22 cellular contexts compared by ENCODE assay signal in the genomic region with DNA sequence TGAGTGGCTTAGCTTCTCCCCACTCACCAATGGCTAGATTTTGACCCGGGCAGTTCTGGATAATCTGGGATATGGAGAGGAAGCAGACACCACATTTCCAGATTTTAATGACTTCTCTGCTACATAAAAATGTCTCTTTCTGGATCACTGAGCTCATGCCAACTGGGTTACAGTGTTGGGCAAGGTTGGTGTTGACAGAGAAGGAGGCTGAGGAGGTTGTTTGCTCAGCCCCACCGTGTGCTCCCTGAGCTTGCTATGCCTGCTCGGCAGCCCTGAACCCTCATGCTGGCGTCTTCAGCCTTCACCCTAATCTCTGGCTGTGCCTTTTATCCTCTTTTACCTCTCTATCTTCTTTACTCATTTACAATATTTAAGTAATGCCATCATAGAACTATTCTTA. TPM values are rescaled to one million over a fixed set of nuclear protein-coding genes. Genes with fewer than 3 reads are reported as not detected.
DNase-seq lines count a peak whose midpoint lies in the region; ATAC-seq, FAIRE-seq and TF ChIP-seq lines count a peak whose summit lies in the region.
"Had no signal": no experiment of that assay in that cellular context is flagged by ENCODE, and none has a peak within 500 bp of the region (broad histone marks: within the 10 kb centered on the region; RNA-seq: fewer than 3 reads in every experiment).

No MANE protein-coding gene starts in this region.

- H3K36me3 Mint-ChIP-seq in activated naive CD4-positive, alpha-beta T cell treated with anti-CD3 and anti-CD28 coated beads for 36 hours (ENCODE audit: low read depth): no peaks in the 10 kb centered on the region
- H3K36me3 Mint-ChIP-seq: activated naive CD8-positive, alpha-beta T cell treated with anti-CD3 and anti-CD28 coated beads, Interleukin-2, amount 10 ng/mL, durations not matched to agents 7 days and 5 days; brain; T-cell had no signal

- in situ Hi-C loops in mammary epithelial cell (cut with MboI; ENCODE audit: low sequenced_read_pairs in 2 of 2) (no loop called here), G401 (cut with HindIII; ENCODE audit: low sequenced_read_pairs) (no loop called here)

- TF ChIP-seq POLR2A in breast epithelium (IDR thresholded peaks at IDR 0.05): no peak
- TF ChIP-seq POLR2A in thyroid gland (IDR thresholded peaks at IDR 0.05): peak in 1 of 2 donors; percentile 26

- peaks cover 23% of the 10 kb centered on the region for H3K4me1 ChIP-seq in mammary epithelial cell (ENCODE audit: insufficient read depth, low read length)
- no peaks in the 10 kb centered on the region for H3K4me1 ChIP-seq in breast epithelium
- H3K4me1 ChIP-seq in endocrine pancreas (ENCODE audit: control insufficient read depth, insufficient read depth, low read length): peaks cover 9% of the 10 kb centered on the region
- H3K4me1 ChIP-seq in mucosa of descending colon (ENCODE audit: low read depth): no peaks in the 10 kb centered on the region
- peaks cover 19 to 36% of the 10 kb centered on the region in 2 donors for H3K4me1 ChIP-seq in thyroid gland
- H3K4me1 ChIP-seq: BLaER1 treated with 17β-estradiol and CSF1 and Interleukin-3, amounts not matched to agents 10 nM and 100 nM had no signal

- BruUV-seq in mammary epithelial cell (replicated peaks; lab: Mats Ljungman, UMichigan): no TSS peak

- FAIRE-seq in GM19239 (lab: Jason Lieb, UNC): no peak
- FAIRE-seq: D721Med, G401.6 had no signal

- WGBS in mammary epithelial cell (ENCODE audit: low coverage, missing lambda C conversion rate): 58% methylated on average over 4 of the region's 4 CpGs
- 20 to 21% methylated on average over 4 of the region's 4 CpGs for WGBS in thyroid gland, 2 donors

- H3K79me2 ChIP-seq in mammary epithelial cell (ENCODE audit: insufficient read depth, low read length): no peaks in the 10 kb centered on the region

- ATAC-seq in mucosa of descending colon: peak; percentile 48
- ATAC-seq: activated T-helper 17 cell treated with anti-CD3 and anti-CD28 coated beads, Interleukin-2, amount 50 U/mL, for 72 hours; T-cell had no signal

- H3K4me2 ChIP-seq in mammary epithelial cell (ENCODE audit: insufficient read depth, low read depth, low read length): no peak overlapping the region
- H3K4me2 ChIP-seq: BLaER1 treated with 17β-estradiol and CSF1 and Interleukin-3, amounts not matched to agents 10 nM and 100 nM had no signal

- H4K20me1 ChIP-seq in mammary epithelial cell (ENCODE audit: insufficient read depth, low read length): no peaks in the 10 kb centered on the region
- H4K20me1 ChIP-seq: BLaER1 treated with 17β-estradiol and CSF1 and Interleukin-3, amounts not matched to agents 10 nM and 100 nM had no signal

- TF ChIP-seq CTCF in mammary epithelial cell (conservative IDR thresholded peaks at IDR 0.05 in 1 of 2, IDR thresholded peaks at IDR 0.05 in 1 of 2; ENCODE audit: extremely low read depth in 1 of 2, insufficient read depth in 1 of 2, low read depth in 1 of 2, low read length in 2 of 2): no peak
- no peak for TF ChIP-seq CTCF in breast epithelium (IDR thresholded peaks at IDR 0.05)
- TF ChIP-seq CTCF in mucosa of descending colon (IDR thresholded peaks at IDR 0.05): no peak
- no peak for TF ChIP-seq CTCF in thyroid gland (IDR thresholded peaks at IDR 0.05)

- dilution Hi-C loops in mammary epithelial cell (cut with HindIII; ENCODE audit: low sequenced_read_pairs): no loop called here

- H3K4me1 Mint-ChIP-seq in activated naive CD4-positive, alpha-beta T cell treated with anti-CD3 and anti-CD28 coated beads for 36 hours (ENCODE audit: low read depth): no peaks in the 10 kb centered on the region
- H3K4me1 Mint-ChIP-seq: activated naive CD8-positive, alpha-beta T cell treated with anti-CD3 and anti-CD28 coated beads, Interleukin-2, amount 10 ng/mL, durations not matched to agents 7 days and 5 days; activated T-helper 17 cell treated with anti-CD3 and anti-CD28 coated beads, Interleukin-2, amount 50 U/mL, for 72 hours; T-cell had no signal

- intact Hi-C loops in mammary epithelial cell (cut with micrococcal nuclease): no loop called here
- intact Hi-C loops in breast epithelium (cut with DNase I; ENCODE audit: low total_unique reads): no loop called here
- intact Hi-C loops in mucosa of descending colon (cut with DNase I, micrococcal nuclease): no loop called here
- intact Hi-C loops in thyroid gland (cut with DNase I): no loop called here
- intact Hi-C loops in activated naive CD4-positive, alpha-beta T cell treated with anti-CD3 and anti-CD28 coated beads for 36 hours (cut with micrococcal nuclease): no loop called here

- no peak overlapping the region for H3K4me3 ChIP-seq in mammary epithelial cell (replicated peaks in 1 of 3; ENCODE audit: insufficient read depth in 1 of 3, low read depth in 2 of 3, low read length in 3 of 3)
- no peak overlapping the region for H3K4me3 ChIP-seq in breast epithelium
- peak overlapping the region; percentile 32 for H3K4me3 ChIP-seq in endocrine pancreas (ENCODE audit: control insufficient read depth, insufficient read depth, low read length)
- no peak overlapping the region for H3K4me3 ChIP-seq in mucosa of descending colon
- no peak overlapping the region for H3K4me3 ChIP-seq in thyroid gland (replicated peaks in 1 of 3)
- H3K4me3 ChIP-seq: BLaER1 treated with 17β-estradiol and CSF1 and Interleukin-3, amounts not matched to agents 10 nM and 100 nM had no signal

- no peaks in the 10 kb centered on the region for H3K9me3 Mint-ChIP-seq in activated naive CD4-positive, alpha-beta T cell treated with anti-CD3 and anti-CD28 coated beads for 36 hours
- H3K9me3 Mint-ChIP-seq: activated naive CD8-positive, alpha-beta T cell treated with anti-CD3 and anti-CD28 coated beads, Interleukin-2, amount 10 ng/mL, durations not matched to agents 7 days and 5 days; activated T-helper 17 cell treated with anti-CD3 and anti-CD28 coated beads, Interleukin-2, amount 50 U/mL, for 72 hours; brain; neural crest cell; T-cell had no signal

- H3K27ac Mint-ChIP-seq in activated naive CD4-positive, alpha-beta T cell treated with anti-CD3 and anti-CD28 coated beads for 36 hours: no peak overlapping the region
- H3K27ac Mint-ChIP-seq: activated naive CD8-positive, alpha-beta T cell treated with anti-CD3 and anti-CD28 coated beads, Interleukin-2, amount 10 ng/mL, durations not matched to agents 7 days and 5 days; activated T-helper 17 cell treated with anti-CD3 and anti-CD28 coated beads, Interleukin-2, amount 50 U/mL, for 72 hours; brain; T-cell had no signal

- DNase-seq in mammary epithelial cell: no peak
- no peak for DNase-seq in breast epithelium (ENCODE audit: low spot score in 2 of 2)
- peak in 2 of 3 donors; percentile 9 to 29 for DNase-seq in mucosa of descending colon
- peak; percentile 61 to 78 for DNase-seq in thyroid gland
- DNase-seq in activated naive CD4-positive, alpha-beta T cell treated with anti-CD3 and anti-CD28 coated beads for 36 hours: no peak
- DNase-seq in GM19239 (ENCODE audit: insufficient read length, low spot score): no peak
- no peak for DNase-seq in G401 (ENCODE audit: low spot score)
- DNase-seq: activated CD4-positive, alpha-beta T cell treated with anti-CD3 and anti-CD28 coated beads for 48 hours; activated naive CD8-positive, alpha-beta T cell treated with anti-CD3 and anti-CD28 coated beads, Interleukin-2, amount 10 ng/mL, durations not matched to agents 7 days and 5 days; NCI-H2107; NCI-H524 treated with DMSO at 0.1 percent for 48 hours; SIG-M5; stimulated activated CD4-positive, alpha-beta T cell treated with anti-CD3 and anti-CD28 coated beads, Interleukin-12 subunit alpha, Interleukin-12 subunit beta, amount 100 ng/mL, for 4 hours; T-cell had no signal

- no peaks in the 10 kb centered on the region for H3K36me3 ChIP-seq in mammary epithelial cell (ENCODE audit: insufficient read depth, low read length)
- no peaks in the 10 kb centered on the region for H3K36me3 ChIP-seq in breast epithelium
- H3K36me3 ChIP-seq in endocrine pancreas (ENCODE audit: control insufficient read depth, insufficient read depth, low read length): no peaks in the 10 kb centered on the region
- H3K36me3 ChIP-seq in mucosa of descending colon (ENCODE audit: low read depth): no peaks in the 10 kb centered on the region
- no peaks in the 10 kb centered on the region for H3K36me3 ChIP-seq in thyroid gland
- H3K36me3 ChIP-seq: BLaER1 treated with 17β-estradiol and CSF1 and Interleukin-3, amounts not matched to agents 10 nM and 100 nM had no signal

- peak overlapping the region; percentile 27 for H2AFZ ChIP-seq in mammary epithelial cell (ENCODE audit: low read depth, low read length)

- H3K27ac ChIP-seq in mammary epithelial cell (ENCODE audit: insufficient read depth, low read depth, low read length): no peak overlapping the region
- H3K27ac ChIP-seq in breast epithelium: no peak overlapping the region
- H3K27ac ChIP-seq in thyroid gland: peak overlapping the region; percentile 14 to 80 (median 66)
- H3K27ac ChIP-seq: BLaER1 treated with 17β-estradiol and CSF1 and Interleukin-3, amounts not matched to agents 10 nM and 100 nM had no signal

- H3K9me3 ChIP-seq in mammary epithelial cell (replicated peaks; ENCODE audit: insufficient read depth, low read length): no peaks in the 10 kb centered on the region
- no peaks in the 10 kb centered on the region for H3K9me3 ChIP-seq in breast epithelium
- no peaks in the 10 kb centered on the region for H3K9me3 ChIP-seq in endocrine pancreas (ENCODE audit: control insufficient read depth, low read length)
- H3K9me3 ChIP-seq in mucosa of descending colon: no peaks in the 10 kb centered on the region
- no peaks in the 10 kb centered on the region for H3K9me3 ChIP-seq in thyroid gland
- H3K9me3 ChIP-seq: BLaER1 treated with 17β-estradiol and CSF1 and Interleukin-3, amounts not matched to agents 10 nM and 100 nM had no signal

- H3K9ac ChIP-seq in mammary epithelial cell (ENCODE audit: insufficient read depth, low read length): no peak overlapping the region
- no peak overlapping the region for H3K9ac ChIP-seq in endocrine pancreas (ENCODE audit: control insufficient read depth, insufficient read depth, low read length)
- H3K9ac ChIP-seq: BLaER1 treated with 17β-estradiol and CSF1 and Interleukin-3, amounts not matched to agents 10 nM and 100 nM had no signal

- H3K27me3 ChIP-seq in mammary epithelial cell (ENCODE audit: insufficient read depth, low read length) (no peaks in the 10 kb centered on the region), breast epithelium (no peaks in the 10 kb centered on the region), endocrine pancreas (ENCODE audit: control insufficient read depth, insufficient read depth, low read length) (no peaks in the 10 kb centered on the region), thyroid gland (no peaks in the 10 kb centered on the region)
- H3K27me3 ChIP-seq: BLaER1 treated with 17β-estradiol and CSF1 and Interleukin-3, amounts not matched to agents 10 nM and 100 nM had no signal

- H3K27me3 Mint-ChIP-seq in activated naive CD4-positive, alpha-beta T cell treated with anti-CD3 and anti-CD28 coated beads for 36 hours (ENCODE audit: low read depth): peaks cover 12% of the 10 kb centered on the region

- H3K4me3 Mint-ChIP-seq in activated naive CD4-positive, alpha-beta T cell treated with anti-CD3 and anti-CD28 coated beads for 36 hours: no peak overlapping the region
- H3K4me3 Mint-ChIP-seq: activated naive CD8-positive, alpha-beta T cell treated with anti-CD3 and anti-CD28 coated beads, Interleukin-2, amount 10 ng/mL, durations not matched to agents 7 days and 5 days; activated T-helper 17 cell treated with anti-CD3 and anti-CD28 coated beads, Interleukin-2, amount 50 U/mL, for 72 hours; brain; neural crest cell; T-cell had no signal

- CTCF ChIA-PET in mammary epithelial cell (lab: Charles Lee; ENCODE audit: low non-redundant PET): no interaction called here
- CTCF ChIA-PET in activated naive CD4-positive, alpha-beta T cell treated with anti-CD3 and anti-CD28 coated beads for 36 hours (lab: Charles Lee): no interaction called here

RNA-seq across cellular contexts. Expression of gene KPNA4, which starts 53.0 kb away (rescaled TPM):
- 100 to 1,000 TPM in 1 of 2 donors, 10 to 100 TPM in 1; 54.0 to 104 TPM for total RNA-seq in mammary epithelial cell
- polyA plus RNA-seq in mammary epithelial cell: 22.2 TPM
- 40.3 TPM for polyA minus RNA-seq in mammary epithelial cell
- 10 to 100 TPM; 25.2 to 39.2 (median 35.6) TPM for total RNA-seq in breast epithelium
- 10 to 100 TPM; 46.2 to 91.0 (median 48.1) TPM for total RNA-seq in mucosa of descending colon
- total RNA-seq in thyroid gland: 10 to 100 TPM; 24.7 to 31.2 (median 30.4) TPM
- 10 to 100 TPM; 43.2 to 59.4 TPM for total RNA-seq in activated naive CD4-positive, alpha-beta T cell treated with anti-CD3 and anti-CD28 coated beads for 36 hours
- 20.3 and 25.6 TPM in 2 replicates for total RNA-seq in G401 (2014; rRNA removed; shearing (Covaris generic))

RNA-seq across cellular contexts. Expression of gene ARL14, which starts 58.6 kb away (rescaled TPM):
- total RNA-seq in mammary epithelial cell (under 1 TPM; 0.17 to 0.31 TPM), breast epithelium (not detected), mucosa of descending colon (10 to 100 TPM; 11.6 to 40.4 (median 22.2) TPM), thyroid gland (not detected)
- polyA plus RNA-seq in mammary epithelial cell: 0.29 TPM
- polyA minus RNA-seq in mammary epithelial cell: not detected
- not detected for total RNA-seq in activated naive CD4-positive, alpha-beta T cell treated with anti-CD3 and anti-CD28 coated beads for 36 hours
- total RNA-seq in G401 (2014; rRNA removed; shearing (Covaris generic)): not detected in 2 replicates
- total RNA-seq: activated naive CD8-positive, alpha-beta T cell treated with anti-CD3 and anti-CD28 coated beads, Interleukin-2, amount 10 ng/mL, durations not matched to agents 7 days and 5 days; activated T-helper 17 cell treated with anti-CD3 and anti-CD28 coated beads, Interleukin-2, amount 50 U/mL, for 72 hours; neural crest cell; T-cell; temporal lobe had no signal

Comparison
In these comparisons a context has a peak if more than half of its experiments do, and no peak if none do; other contexts are left out.
1. DNase-seq: peak in mucosa of descending colon (2 of 3) and thyroid gland (2 of 2); none in mammary epithelial cell (single experiment), breast epithelium (0 of 2), activated naive CD4-positive, alpha-beta T cell treated with anti-CD3 and anti-CD28 coated beads for 36 hours (single experiment), GM19239 (single experiment) and G401 (single experiment).
2. H3K27ac ChIP-seq: peak in thyroid gland (3 of 3); none in mammary epithelial cell (single experiment) and breast epithelium (0 of 2).
3. RNA of gene ARL14, which starts 58.6 kb away (total RNA-seq): 11.6 to 40.4 TPM in mucosa of descending colon; 0.17 to 0.31 TPM in mammary epithelial cell, not detected in breast epithelium, not detected in thyroid gland, not detected in activated naive CD4-positive, alpha-beta T cell treated with anti-CD3 and anti-CD28 coated beads for 36 hours and not detected in G401; every median in the first group is over 4 times any median in the second.